Comparison of ENCODE assay signal across 1 cellular context in the genomic region with DNA sequence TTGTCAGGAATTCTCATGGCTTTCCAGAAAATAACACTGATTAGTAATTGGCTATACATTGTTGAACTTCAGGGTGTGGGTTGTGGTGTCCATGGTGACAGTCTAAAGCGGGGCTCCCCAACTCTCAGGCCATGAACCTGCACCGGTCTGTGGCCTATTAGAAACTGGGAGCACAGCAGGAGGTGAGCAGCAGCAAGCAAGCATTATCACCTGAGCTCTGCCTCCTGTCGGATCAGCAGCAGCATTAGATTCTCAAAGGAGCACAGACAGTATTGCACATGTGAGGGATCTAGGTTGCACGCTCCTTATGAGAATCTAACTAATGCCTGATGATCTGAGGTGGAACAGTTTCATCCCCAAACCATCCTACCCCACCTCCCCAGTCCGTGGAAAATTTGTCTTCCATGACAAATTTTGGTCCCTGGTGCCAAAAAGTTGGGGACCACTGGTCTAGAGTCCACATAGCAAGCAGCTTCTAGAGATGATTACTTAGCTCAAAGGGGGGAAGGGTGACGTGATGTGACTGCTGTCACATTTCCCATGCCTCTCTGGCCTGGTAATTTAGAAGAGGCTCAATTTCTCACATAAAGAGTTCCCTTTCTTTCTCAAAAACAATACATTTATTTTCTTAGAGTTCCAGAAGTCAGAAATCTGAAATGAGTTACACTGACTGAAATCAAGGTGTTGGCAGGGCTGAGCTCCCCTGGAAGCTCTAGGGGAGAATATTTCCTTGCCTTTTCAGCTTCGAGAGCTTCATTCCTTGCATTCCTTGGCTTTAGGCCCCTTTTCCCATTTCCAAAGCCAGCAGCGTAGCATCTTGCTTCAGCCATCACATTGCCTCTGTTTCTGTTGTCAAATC.
TF ChIP-seq lines count a peak whose summit lies in the region.

No MANE protein-coding gene starts in this region.

TF ChIP-seq in K562, 482 proteins besides CTCF, POLR2A, EP300 and RAD21:
- TF ChIP-seq GATA2 (CRISPR knock-in tag; IDR thresholded peaks at IDR 0.05) (no peak), NRF1 (conservative IDR thresholded peaks at IDR 0.05 in 1 of 2, IDR thresholded peaks at IDR 0.05 in 1 of 2) (no peak)
- TF ChIP-seq, protein P1, sequence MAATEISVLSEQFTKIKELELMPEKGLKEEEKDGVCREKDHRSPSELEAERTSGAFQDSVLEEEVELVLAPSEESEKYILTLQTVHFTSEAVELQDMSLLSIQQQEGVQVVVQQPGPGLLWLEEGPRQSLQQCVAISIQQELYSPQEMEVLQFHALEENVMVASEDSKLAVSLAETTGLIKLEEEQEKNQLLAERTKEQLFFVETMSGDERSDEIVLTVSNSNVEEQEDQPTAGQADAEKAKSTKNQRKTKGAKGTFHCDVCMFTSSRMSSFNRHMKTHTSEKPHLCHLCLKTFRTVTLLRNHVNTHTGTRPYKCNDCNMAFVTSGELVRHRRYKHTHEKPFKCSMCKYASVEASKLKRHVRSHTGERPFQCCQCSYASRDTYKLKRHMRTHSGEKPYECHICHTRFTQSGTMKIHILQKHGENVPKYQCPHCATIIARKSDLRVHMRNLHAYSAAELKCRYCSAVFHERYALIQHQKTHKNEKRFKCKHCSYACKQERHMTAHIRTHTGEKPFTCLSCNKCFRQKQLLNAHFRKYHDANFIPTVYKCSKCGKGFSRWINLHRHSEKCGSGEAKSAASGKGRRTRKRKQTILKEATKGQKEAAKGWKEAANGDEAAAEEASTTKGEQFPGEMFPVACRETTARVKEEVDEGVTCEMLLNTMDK (IDR thresholded peaks at IDR 0.05; ENCODE audit: borderline replicate concordance, insufficient read depth, low read depth, low read length, poor library complexity, severe bottlenecking): peak; percentile 34
- TF ChIP-seq, protein P2, sequence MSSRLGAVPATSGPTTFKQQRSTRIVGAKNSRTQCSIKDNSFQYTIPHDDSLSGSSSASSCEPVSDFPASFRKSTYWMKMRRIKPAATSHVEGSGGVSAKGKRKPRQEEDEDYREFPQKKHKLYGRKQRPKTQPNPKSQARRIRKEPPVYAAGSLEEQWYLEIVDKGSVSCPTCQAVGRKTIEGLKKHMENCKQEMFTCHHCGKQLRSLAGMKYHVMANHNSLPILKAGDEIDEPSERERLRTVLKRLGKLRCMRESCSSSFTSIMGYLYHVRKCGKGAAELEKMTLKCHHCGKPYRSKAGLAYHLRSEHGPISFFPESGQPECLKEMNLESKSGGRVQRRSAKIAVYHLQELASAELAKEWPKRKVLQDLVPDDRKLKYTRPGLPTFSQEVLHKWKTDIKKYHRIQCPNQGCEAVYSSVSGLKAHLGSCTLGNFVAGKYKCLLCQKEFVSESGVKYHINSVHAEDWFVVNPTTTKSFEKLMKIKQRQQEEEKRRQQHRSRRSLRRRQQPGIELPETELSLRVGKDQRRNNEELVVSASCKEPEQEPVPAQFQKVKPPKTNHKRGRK (tag; IDR thresholded peaks at IDR 0.05): no peak
